In genomic region chr21:37073417-37074194, GRCh38 we compare ENCODE assay signal across 8 cellular contexts. TPM values are rescaled to one million over a fixed set of nuclear protein-coding genes. Genes with fewer than 3 reads are reported as not detected.
DNase-seq lines count a peak whose midpoint lies in the region; ATAC-seq and TF ChIP-seq lines count a peak whose summit lies in the region.

No MANE protein-coding gene starts in this region.

- peak overlapping the region; percentile 87 for H3K4me3 Mint-ChIP-seq in activated naive CD8-positive, alpha-beta T cell treated with anti-CD3 and anti-CD28 coated beads for 36 hours

- no peaks in the 10 kb centered on the region for H3K27me3 ChIP-seq in BLaER1 treated with 17β-estradiol and CSF1 and Interleukin-3, amounts not matched to agents 10 nM and 100 nM
- H3K27me3 ChIP-seq in SJCRH30 (no peaks in the 10 kb centered on the region), heart right ventricle (no peaks in the 10 kb centered on the region), vagina (no peaks in the 10 kb centered on the region)

- peaks cover under 1% of the 10 kb centered on the region for H3K9me3 Mint-ChIP-seq in activated naive CD8-positive, alpha-beta T cell treated with anti-CD3 and anti-CD28 coated beads for 36 hours

- peaks cover 28 to 41% (median 35%) of the 10 kb centered on the region in 10 experiments for H3K4me1 ChIP-seq in BLaER1 treated with 17β-estradiol and CSF1 and Interleukin-3, amounts not matched to agents 10 nM and 100 nM
- H3K4me1 ChIP-seq in SJCRH30 = no peaks in the 10 kb centered on the region
- H3K4me1 ChIP-seq in heart right ventricle = peaks cover 0 to 31% (median 23%) of the 10 kb centered on the region in 9 donors
- peaks cover 24% of the 10 kb centered on the region for H3K4me1 ChIP-seq in vagina

- H3K4me2 ChIP-seq in BLaER1 treated with 17β-estradiol and CSF1 and Interleukin-3, amounts not matched to agents 10 nM and 100 nM = peak overlapping the region; percentile 84 to 98 (median 95)

- peak overlapping the region; percentile 92 to 97 (median 95) for H3K9ac ChIP-seq in BLaER1 treated with 17β-estradiol and CSF1 and Interleukin-3, amounts not matched to agents 10 nM and 100 nM

- peaks cover 41% of the 10 kb centered on the region for H3K4me1 Mint-ChIP-seq in activated naive CD8-positive, alpha-beta T cell treated with anti-CD3 and anti-CD28 coated beads for 36 hours

- peaks cover 0 to 25% (median 20%) of the 10 kb centered on the region in 11 experiments; a peak in 12 of 22 replicates for H3K9me3 ChIP-seq in BLaER1 treated with 17β-estradiol and CSF1 and Interleukin-3, amounts not matched to agents 10 nM and 100 nM (replicated peaks in 1 of 11)
- H3K9me3 ChIP-seq in SJCRH30 (replicated peaks) (no peaks in the 10 kb centered on the region), heart right ventricle (peaks cover 0 to 4% (median 0%) of the 10 kb centered on the region in 11 donors), vagina (no peaks in the 10 kb centered on the region)

- intact Hi-C loops in heart right ventricle (cut with DNase I) (loop anchor here in 6 of 10 donors (5.0 to 10.0 kb wide), 6 partner anchors 79 to 491 kb away; partner anchors contain the start of gene HLCS (in 2 of the 6)), posterior vena cava (cut with DNase I) (no loop called here), vagina (cut with DNase I) (loop anchor here (2.0 to 5.0 kb wide), 2 partner anchors 85 to 294 kb away; partner anchors contain the start of gene DYRK1A)

- H3K27me3 Mint-ChIP-seq in activated naive CD8-positive, alpha-beta T cell treated with anti-CD3 and anti-CD28 coated beads for 36 hours = no peaks in the 10 kb centered on the region

- peak overlapping the region; percentile 88 for H3K27ac Mint-ChIP-seq in activated naive CD8-positive, alpha-beta T cell treated with anti-CD3 and anti-CD28 coated beads for 36 hours

- H3K36me3 ChIP-seq in BLaER1 treated with 17β-estradiol and CSF1 and Interleukin-3, amounts not matched to agents 10 nM and 100 nM = peaks cover 3 to 13% (median 7%) of the 10 kb centered on the region in 11 experiments; a peak in 19 of 22 replicates
- H3K36me3 ChIP-seq in SJCRH30 (no peaks in the 10 kb centered on the region), heart right ventricle (peaks cover 0 to 24% (median 0%) of the 10 kb centered on the region in 9 donors), vagina (no peaks in the 10 kb centered on the region)

- peak overlapping the region; percentile 74 to 96 (median 87) for H3K4me3 ChIP-seq in BLaER1 treated with 17β-estradiol and CSF1 and Interleukin-3, amounts not matched to agents 10 nM and 100 nM
- H3K4me3 ChIP-seq in SJCRH30 (peak overlapping the region; percentile 88), heart right ventricle (peak overlapping the region; percentile 63 to 95 (median 89)), vagina (peak overlapping the region; percentile 85 to 98)

- DNase-seq in GM19238 (ENCODE audit: insufficient read length, low spot score) = peak; percentile 30
- peak; percentile 53 to 61 for DNase-seq in SJCRH30
- peak; percentile 63 for DNase-seq in activated naive CD8-positive, alpha-beta T cell treated with anti-CD3 and anti-CD28 coated beads for 36 hours
- peak; percentile 53 to 68 for DNase-seq in heart right ventricle
- peak; percentile 87 for DNase-seq in posterior vena cava (ENCODE audit: low spot score)
- DNase-seq in vagina (ENCODE audit: extremely low spot score in 2 of 2) = peak in 1 of 2 donors; percentile 93

- WGBS in heart right ventricle, 2 donors = 0% methylated on average over 69 of the region's 69 CpGs

- no peak for TF ChIP-seq POLR2A in vagina (IDR thresholded peaks at IDR 0.05)

- H3K27ac ChIP-seq in BLaER1 treated with 17β-estradiol and CSF1 and Interleukin-3, amounts not matched to agents 10 nM and 100 nM = peak overlapping the region; percentile 90 to 98 (median 96); a peak in 21 of 22 replicates
- H3K27ac ChIP-seq in SJCRH30 (peak overlapping the region; percentile 66), heart right ventricle (peak overlapping the region; percentile 94 to 100 (median 98)), vagina (peak overlapping the region; percentile 97)

- peak; percentile 39 for ATAC-seq in HG03378 (IDR thresholded peaks at IDR 0.05; ENCODE audit: unreplicated experiment)
- ATAC-seq in heart right ventricle = peak; percentile 8 to 70 (median 32)

- H3K36me3 Mint-ChIP-seq in activated naive CD8-positive, alpha-beta T cell treated with anti-CD3 and anti-CD28 coated beads for 36 hours = peaks cover 39% of the 10 kb centered on the region

- peaks cover 0 to 43% (median 18%) of the 10 kb centered on the region in 11 experiments; a peak in 14 of 22 replicates for H4K20me1 ChIP-seq in BLaER1 treated with 17β-estradiol and CSF1 and Interleukin-3, amounts not matched to agents 10 nM and 100 nM

- TF ChIP-seq CTCF in heart right ventricle (IDR thresholded peaks at IDR 0.05) (peak in 4 of 9 donors; percentile 5 to 35 (median 10)), vagina (IDR thresholded peaks at IDR 0.05) (peak in 2 of 3 experiments; percentile 11 to 35)

RNA-seq across cellular contexts. Expression of gene TTC3, which starts 0.6 kb away (rescaled TPM):
- total RNA-seq in SJCRH30 (2014; rRNA removed; shearing (Covaris generic)) = 140 and 144 TPM in 2 replicates
- total RNA-seq in activated naive CD8-positive, alpha-beta T cell treated with anti-CD3 and anti-CD28 coated beads for 36 hours = 10 to 100 TPM; 59.1 to 61.2 TPM
- total RNA-seq in heart right ventricle = 10 to 100 TPM; 33.1 to 62.1 (median 54.6) TPM
- 10 to 100 TPM; 14.0 to 30.4 TPM for polyA plus RNA-seq in heart right ventricle
- 100 to 1,000 TPM in 1 of 2 donors, 10 to 100 TPM in 1; 98.4 to 123 TPM for total RNA-seq in posterior vena cava
- total RNA-seq in vagina = 98.0 TPM

RNA-seq across cellular contexts. Expression of gene PIGP, which starts 0.7 kb away (rescaled TPM):
- total RNA-seq in SJCRH30 (2014; rRNA removed; shearing (Covaris generic)) = 23.8 and 25.7 TPM in 2 replicates
- total RNA-seq in activated naive CD8-positive, alpha-beta T cell treated with anti-CD3 and anti-CD28 coated beads for 36 hours = 10 to 100 TPM; 25.1 to 25.9 TPM
- 10 to 100 TPM; 33.9 to 41.8 (median 38.3) TPM for total RNA-seq in heart right ventricle
- 10 to 100 TPM; 24.5 to 32.1 TPM for polyA plus RNA-seq in heart right ventricle
- total RNA-seq in posterior vena cava = 10 to 100 TPM; 23.7 to 28.9 TPM
- total RNA-seq in vagina = 13.0 TPM

Comparison
In these comparisons a context has a peak if more than half of its experiments do, and no peak if none do; other contexts are left out.
1. intact Hi-C loops: an anchor here in heart right ventricle (5.0 to 10.0 kb wide) and vagina (2.0 to 5.0 kb wide); none called in posterior vena cava.